ENCODE assay signal across 1 cellular context in genomic region chr17:43995150-43995471, GRCh38.
TF ChIP-seq lines count a peak whose summit lies in the region.

No MANE protein-coding gene starts in this region.

TF ChIP-seq in HepG2, 621 proteins besides CTCF, POLR2A, EP300 and RAD21 (continued from another document and continues in another):
- no peak for TF ChIP-seq CHD2 (IDR thresholded peaks at IDR 0.05; ENCODE audit: low read depth, low read length)
- TF ChIP-seq PHF8 (CRISPR knock-in tag; IDR thresholded peaks at IDR 0.05): no peak
- no peak for TF ChIP-seq ZNF672 (CRISPR knock-in tag; IDR thresholded peaks at IDR 0.05)
- TF ChIP-seq ZNF770 (CRISPR knock-in tag; IDR thresholded peaks at IDR 0.05): no peak; the same call in 1 of the 2 replicates
- TF ChIP-seq ZNF282 (IDR thresholded peaks at IDR 0.05; ENCODE audit: partially characterized antibody): no peak
- TF ChIP-seq CENPX (CRISPR knock-in tag; IDR thresholded peaks at IDR 0.05): no peak
- no peak for TF ChIP-seq TBX3 (IDR thresholded peaks at IDR 0.05; ENCODE audit: borderline replicate concordance)
- TF ChIP-seq ZNF605 (CRISPR knock-in tag; IDR thresholded peaks at IDR 0.05): 0 out of 2 replicates have a peak, but pooled peaks have one; percentile 20
- TF ChIP-seq ARID4A (CRISPR knock-in tag; IDR thresholded peaks at IDR 0.05; ENCODE audit: borderline replicate concordance): no peak; the same call in 1 of the 2 replicates
- TF ChIP-seq ZNF639 (CRISPR knock-in tag; conservative IDR thresholded peaks at IDR 0.05): no peak
- TF ChIP-seq ZNF460 (CRISPR knock-in tag; IDR thresholded peaks at IDR 0.05; ENCODE audit: borderline replicate concordance): no peak
- no peak for TF ChIP-seq NR2C2 (CRISPR knock-in tag; IDR thresholded peaks at IDR 0.05; ENCODE audit: borderline replicate concordance)
- TF ChIP-seq ZNF766 (CRISPR knock-in tag; IDR thresholded peaks at IDR 0.05; ENCODE audit: borderline replicate concordance): no peak
- 0 out of 2 replicates have a peak, but pooled peaks have one; percentile 5 for TF ChIP-seq PHF20 (CRISPR knock-in tag; IDR thresholded peaks at IDR 0.05)
- no peak for TF ChIP-seq HIVEP1 (CRISPR knock-in tag; IDR thresholded peaks at IDR 0.05)
- TF ChIP-seq SP2 (CRISPR knock-in tag; IDR thresholded peaks at IDR 0.05): no peak
- no peak for TF ChIP-seq KDM2A (CRISPR knock-in tag; IDR thresholded peaks at IDR 0.05; ENCODE audit: borderline replicate concordance, low read depth)
- no peak for TF ChIP-seq ZNF3 (CRISPR knock-in tag; IDR thresholded peaks at IDR 0.05)
- no peak for TF ChIP-seq HNF1A (IDR thresholded peaks at IDR 0.05; ENCODE audit: low read depth)
- 0 out of 2 replicates have a peak, but pooled peaks have one; percentile 15 for TF ChIP-seq HNF1A (CRISPR knock-in tag; IDR thresholded peaks at IDR 0.05; ENCODE audit: borderline replicate concordance)
- no peak for TF ChIP-seq TBP (CRISPR knock-in tag; IDR thresholded peaks at IDR 0.05)
- no peak for TF ChIP-seq STAT6 (CRISPR knock-in tag; IDR thresholded peaks at IDR 0.05; ENCODE audit: borderline replicate concordance)
- no peak for TF ChIP-seq PPARG (CRISPR knock-in tag; conservative IDR thresholded peaks at IDR 0.05)
- TF ChIP-seq PLRG1 (conservative IDR thresholded peaks at IDR 0.05): no peak
- no peak for TF ChIP-seq NCOA2 (CRISPR knock-in tag; IDR thresholded peaks at IDR 0.05)
- TF ChIP-seq HNRNPUL1 (IDR thresholded peaks at IDR 0.05; ENCODE audit: low read depth, low read length): no peak
- no peak for TF ChIP-seq ZNF550 (CRISPR knock-in tag; IDR thresholded peaks at IDR 0.05; ENCODE audit: borderline replicate concordance)
- TF ChIP-seq ZMAT3 (CRISPR knock-in tag; conservative IDR thresholded peaks at IDR 0.05): no peak
- TF ChIP-seq ZBTB42 (CRISPR knock-in tag; IDR thresholded peaks at IDR 0.05): no peak
- TF ChIP-seq ZBTB33 (CRISPR knock-in tag; IDR thresholded peaks at IDR 0.05): no peak
- 0 out of 2 replicates have a peak, but pooled peaks have one; percentile 36 for TF ChIP-seq ZNF556 (CRISPR knock-in tag; IDR thresholded peaks at IDR 0.05; ENCODE audit: borderline replicate concordance)
- no peak for TF ChIP-seq ZFP36 (IDR thresholded peaks at IDR 0.05; ENCODE audit: borderline replicate concordance, low read depth, low read length, partially characterized antibody)
- TF ChIP-seq NFAT5 (CRISPR knock-in tag; IDR thresholded peaks at IDR 0.05): no peak
- no peak for TF ChIP-seq ZNF451 (CRISPR knock-in tag; IDR thresholded peaks at IDR 0.05)
- no peak for TF ChIP-seq MBNL3 (CRISPR knock-in tag; conservative IDR thresholded peaks at IDR 0.05)
- TF ChIP-seq CENPT (CRISPR knock-in tag; IDR thresholded peaks at IDR 0.05; ENCODE audit: low read depth): 0 out of 2 replicates have a peak, but pooled peaks have one; percentile 2
- 0 out of 2 replicates have a peak, but pooled peaks have one; percentile 38 for TF ChIP-seq ZNF383 (CRISPR knock-in tag; IDR thresholded peaks at IDR 0.05; ENCODE audit: borderline replicate concordance)
- 0 out of 2 replicates have a peak, but pooled peaks have one; percentile 1 for TF ChIP-seq KDM5B (CRISPR knock-in tag; IDR thresholded peaks at IDR 0.05; ENCODE audit: borderline replicate concordance)
